ENCODE assay signal across 8 cellular contexts in the genomic region with DNA sequence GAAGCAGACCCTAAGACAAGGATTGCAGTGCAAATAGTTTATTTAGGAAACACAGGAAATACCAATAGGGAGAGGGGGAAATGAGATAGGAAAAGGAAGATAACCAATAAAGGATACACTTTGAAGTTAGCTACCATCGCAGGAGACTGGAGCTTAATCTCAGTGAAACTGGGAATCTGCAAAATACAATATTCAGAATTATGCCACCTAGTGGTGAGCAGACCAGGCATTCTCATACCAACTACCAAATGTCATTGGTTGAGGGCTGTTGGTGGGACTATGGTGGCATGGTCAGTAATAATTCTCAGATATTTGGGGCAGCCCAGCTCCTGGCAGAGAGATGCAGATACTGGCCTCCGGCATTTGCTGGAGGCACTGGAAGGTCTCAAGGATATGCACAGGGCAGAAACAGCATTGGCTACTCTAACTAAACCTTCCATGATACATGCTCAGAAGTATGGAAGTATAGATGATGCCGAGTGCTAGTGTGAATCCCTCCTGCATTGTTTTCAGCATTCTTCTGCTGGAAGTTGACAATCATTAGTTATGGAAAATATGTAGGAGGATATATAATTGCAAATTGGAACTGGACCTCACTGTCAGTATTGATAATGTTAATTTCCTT. TPM values are rescaled to one million over a fixed set of nuclear protein-coding genes. Genes with fewer than 3 reads are reported as not detected.
DNase-seq lines count a peak whose midpoint lies in the region; ATAC-seq and TF ChIP-seq lines count a peak whose summit lies in the region.

No MANE protein-coding gene starts in this region.

- H3K36me3 Mint-ChIP-seq in activated naive CD4-positive, alpha-beta T cell treated with anti-CD3 and anti-CD28 coated beads, Interleukin-2, amount 10 ng/mL, durations not matched to agents 7 days and 5 days = peaks cover 5% of the 10 kb centered on the region

- ATAC-seq in HG02642 (IDR thresholded peaks at IDR 0.05; ENCODE audit: poor library complexity, unreplicated experiment) = no peak

- no peaks in the 10 kb centered on the region for H3K27me3 Mint-ChIP-seq in activated naive CD4-positive, alpha-beta T cell treated with anti-CD3 and anti-CD28 coated beads, Interleukin-2, amount 10 ng/mL, durations not matched to agents 7 days and 5 days

- DNase-seq in activated naive CD4-positive, alpha-beta T cell treated with anti-CD3 and anti-CD28 coated beads, Interleukin-2, amount 10 ng/mL, durations not matched to agents 7 days and 5 days = peak; percentile 32
- DNase-seq in activated naive CD4-positive, alpha-beta T cell treated with anti-CD3 and anti-CD28 coated beads, Interleukin-2, amount 50 U/mL, for 16 hours = no peak
- DNase-seq in LNCaP clone FGC (ENCODE audit: low read depth) (no peak), ascending aorta (ENCODE audit: low spot score in 2 of 2) (no peak), kidney epithelial cell (ENCODE audit: low read depth) (no peak), vagina (ENCODE audit: extremely low spot score in 2 of 2) (no peak), HK-2 (ENCODE audit: unreplicated experiment) (no peak)

- H3K4me1 Mint-ChIP-seq in activated naive CD4-positive, alpha-beta T cell treated with anti-CD3 and anti-CD28 coated beads, Interleukin-2, amount 10 ng/mL, durations not matched to agents 7 days and 5 days = no peaks in the 10 kb centered on the region

- no peak overlapping the region for H3K4me3 Mint-ChIP-seq in activated naive CD4-positive, alpha-beta T cell treated with anti-CD3 and anti-CD28 coated beads, Interleukin-2, amount 10 ng/mL, durations not matched to agents 7 days and 5 days

- CTCF ChIA-PET in activated naive CD4-positive, alpha-beta T cell treated with anti-CD3 and anti-CD28 coated beads, Interleukin-2, amount 10 ng/mL, durations not matched to agents 7 days and 5 days (lab: Charles Lee) = interaction anchor here (0.9 to 3.5 kb wide), 8 partner anchors 8 to 305 kb away, joined by 3 to 15 read pairs (median 5); no protein-coding TSS in a partner anchor

- H3K27ac ChIP-seq in ascending aorta = no peak overlapping the region
- H3K27ac ChIP-seq in vagina = no peak overlapping the region

- H3K27me3 ChIP-seq in ascending aorta = no peaks in the 10 kb centered on the region
- H3K27me3 ChIP-seq in kidney epithelial cell (ENCODE audit: control insufficient read depth, insufficient read depth, low read length) = no peaks in the 10 kb centered on the region
- no peaks in the 10 kb centered on the region for H3K27me3 ChIP-seq in vagina

- H3K9me3 ChIP-seq in ascending aorta (no peaks in the 10 kb centered on the region), vagina (no peaks in the 10 kb centered on the region)

- TF ChIP-seq POLR2A in vagina (IDR thresholded peaks at IDR 0.05) = no peak

- peaks cover 5% of the 10 kb centered on the region for H3K9me3 Mint-ChIP-seq in activated naive CD4-positive, alpha-beta T cell treated with anti-CD3 and anti-CD28 coated beads, Interleukin-2, amount 10 ng/mL, durations not matched to agents 7 days and 5 days

- no peaks in the 10 kb centered on the region for H3K4me1 ChIP-seq in ascending aorta
- no peaks in the 10 kb centered on the region for H3K4me1 ChIP-seq in vagina

- intact Hi-C loops in ascending aorta (cut with DNase I) (loop anchor here (2.0 kb wide), 1 partner anchor 22 kb away; no protein-coding TSS in a partner anchor), vagina (cut with DNase I) (no loop called here)

- TF ChIP-seq CTCF in LNCaP clone FGC (IDR thresholded peaks at IDR 0.05; ENCODE audit: control insufficient read depth, extremely low read depth, insufficient read depth) (peak; percentile 72), ascending aorta (IDR thresholded peaks at IDR 0.05) (peak; percentile 15 to 51 (median 23)), kidney epithelial cell (IDR thresholded peaks at IDR 0.05; ENCODE audit: insufficient read depth, low read length, poor library complexity, severe bottlenecking) (peak; percentile 46), vagina (IDR thresholded peaks at IDR 0.05) (peak; percentile 23 to 55 (median 42))

- H3K4me3 ChIP-seq in LNCaP clone FGC (ENCODE audit: low read depth, low read length) (no peak overlapping the region), ascending aorta (no peak overlapping the region), kidney epithelial cell (ENCODE audit: low read depth, low read length) (no peak overlapping the region), vagina (no peak overlapping the region)

- H3K27ac Mint-ChIP-seq in activated naive CD4-positive, alpha-beta T cell treated with anti-CD3 and anti-CD28 coated beads, Interleukin-2, amount 10 ng/mL, durations not matched to agents 7 days and 5 days = no peak overlapping the region

- H3K36me3 ChIP-seq in ascending aorta (no peaks in the 10 kb centered on the region), kidney epithelial cell (ENCODE audit: control insufficient read depth, insufficient read depth, low read length) (no peaks in the 10 kb centered on the region), vagina (no peaks in the 10 kb centered on the region)

RNA-seq across cellular contexts. Expression of gene ZFP69B, which starts 11.8 kb away (rescaled TPM):
- total RNA-seq in ascending aorta (3.8 TPM), kidney epithelial cell (7.9 and 8.1 TPM in 2 replicates), vagina (1.2 TPM)

RNA-seq across cellular contexts. Expression of gene ZFP69, which starts 38.6 kb away (rescaled TPM):
- 2.8 TPM for total RNA-seq in ascending aorta
- total RNA-seq in kidney epithelial cell = 4.1 and 4.3 TPM in 2 replicates
- 4.9 TPM for total RNA-seq in vagina
